8 cellular contexts compared by ENCODE assay signal in genomic region chr16:9090960-9091866, GRCh38. TPM values are rescaled to one million over a fixed set of nuclear protein-coding genes. Genes with fewer than 3 reads are reported as not detected.
DNase-seq lines count a peak whose midpoint lies in the region; ATAC-seq and TF ChIP-seq lines count a peak whose summit lies in the region.

Gene HAPSTR1 (plus strand): TSS chr16:9091644. CDS start chr16:9092045, 401 bp downstream.

- POLR2A ChIA-PET in BJ (lab: Charles Lee) = interaction anchor here (0.6 to 1.0 kb wide), 4 partner anchors 12 to 1037 kb away, joined by 3 to 24 read pairs (median 6); no protein-coding TSS in a partner anchor
- POLR2A ChIA-PET in activated CD4-positive, alpha-beta T cell treated with anti-CD3 and anti-CD28 coated beads, Interleukin-2, amount 10 ng/mL, durations not matched to agents 7 days and 5 days (lab: Charles Lee) = interaction anchor here (0.6 to 0.9 kb wide), 3 partner anchors 11 to 19 kb away, joined by 3 to 9 read pairs (median 9); no protein-coding TSS in a partner anchor

- ATAC-seq in GM19324 (IDR thresholded peaks at IDR 0.05; ENCODE audit: low FRiP score, unreplicated experiment) (peak; percentile 94), HG03469 (IDR thresholded peaks at IDR 0.05; ENCODE audit: unreplicated experiment) (peak; percentile 68)

- DNase-seq in BJ (ENCODE audit: low read depth) (peak; percentile 98), NCI-H526 treated with DMSO at 0.1 percent for 48 hours (lab: John Stamatoyannopoulos, UW) (peak; percentile 98), cortex of kidney (lab: John Stamatoyannopoulos, UW) (peak; percentile 92), left kidney (ENCODE audit: low read depth, low spot score) (peak; percentile 100)
- peak; percentile 100 for DNase-seq in activated CD4-positive, alpha-beta T cell treated with anti-CD3 and anti-CD28 coated beads, Interleukin-2, amount 10 ng/mL, durations not matched to agents 7 days and 5 days
- peak; percentile 99 to 100 for DNase-seq in stimulated activated CD4-positive, alpha-beta T cell treated with anti-CD3 and anti-CD28 coated beads, Interleukin-2, amount 100 ng/mL, for 24 hours

- H3K4me1 Mint-ChIP-seq in activated CD4-positive, alpha-beta T cell treated with anti-CD3 and anti-CD28 coated beads, Interleukin-2, amount 10 ng/mL, durations not matched to agents 7 days and 5 days = peaks cover 30% of the 10 kb centered on the region

- H3K36me3 ChIP-seq in BJ (ENCODE audit: control insufficient read depth, insufficient read depth, low read length) = 0 out of 2 replicates have a peak, but pooled peaks cover 3% of the 10 kb centered on the region

- CTCF ChIA-PET in BJ (lab: Yijun Ruan, JAX) = interaction anchor here (0.7 to 1.0 kb wide), 3 partner anchors 11 to 58 kb away, joined by 3 to 6 read pairs (median 3); no protein-coding TSS in a partner anchor
- CTCF ChIA-PET in activated CD4-positive, alpha-beta T cell treated with anti-CD3 and anti-CD28 coated beads, Interleukin-2, amount 10 ng/mL, durations not matched to agents 7 days and 5 days (lab: Charles Lee) = interaction anchor here (1.2 to 2.8 kb wide), 4 partner anchors 11 to 19 kb away, joined by 3 to 11 read pairs (median 7); no protein-coding TSS in a partner anchor

- peaks cover 31% of the 10 kb centered on the region for H3K36me3 Mint-ChIP-seq in activated CD4-positive, alpha-beta T cell treated with anti-CD3 and anti-CD28 coated beads, Interleukin-2, amount 10 ng/mL, durations not matched to agents 7 days and 5 days (ENCODE audit: low read depth)

- peak within 1 kb of the TSS; percentile 95 for H3K4me3 Mint-ChIP-seq in activated CD4-positive, alpha-beta T cell treated with anti-CD3 and anti-CD28 coated beads, Interleukin-2, amount 10 ng/mL, durations not matched to agents 7 days and 5 days

- no peaks in the 10 kb centered on the region for H3K9me3 Mint-ChIP-seq in activated CD4-positive, alpha-beta T cell treated with anti-CD3 and anti-CD28 coated beads, Interleukin-2, amount 10 ng/mL, durations not matched to agents 7 days and 5 days

- H3K27me3 ChIP-seq in BJ (ENCODE audit: control insufficient read depth, insufficient read depth, low read length) = no peaks in the 10 kb centered on the region

- no peaks in the 10 kb centered on the region for H3K27me3 Mint-ChIP-seq in activated CD4-positive, alpha-beta T cell treated with anti-CD3 and anti-CD28 coated beads, Interleukin-2, amount 10 ng/mL, durations not matched to agents 7 days and 5 days

- no peak for TF ChIP-seq CTCF in BJ (IDR thresholded peaks at IDR 0.05; ENCODE audit: insufficient read depth, low read depth, low read length)

- peak within 1 kb of the TSS; percentile 88 for H3K4me3 ChIP-seq in BJ (ENCODE audit: low read depth, low read length)

- peak within 1 kb of the TSS; percentile 100 for H3K27ac Mint-ChIP-seq in activated CD4-positive, alpha-beta T cell treated with anti-CD3 and anti-CD28 coated beads, Interleukin-2, amount 10 ng/mL, durations not matched to agents 7 days and 5 days

RNA-seq across cellular contexts. Expression of gene HAPSTR1, which starts in this region (rescaled TPM):
- 11.9 and 22.9 TPM in 2 replicates for polyA plus RNA-seq in BJ (2011; rRNA removed)
- polyA minus RNA-seq in BJ (2011; rRNA and poly(A)+ RNA removed) = 21.8 and 28.1 TPM in 2 replicates
- total RNA-seq in activated CD4-positive, alpha-beta T cell treated with anti-CD3 and anti-CD28 coated beads, Interleukin-2, amount 10 ng/mL, durations not matched to agents 7 days and 5 days = 10 to 100 TPM; 55.0 to 55.6 TPM

Comparison
In these comparisons a context has a peak if more than half of its experiments do, and no peak if none do; other contexts are left out.
1. Peak in every context shown above with its lines: DNase-seq, ATAC-seq and H3K4me3 ChIP-seq.